In genomic region chrX:20414066-20414465, GRCh38 we compare ENCODE assay signal across 22 cellular contexts.
A peak's percentile ranks its signal among the peaks of the same experiment; 100 is the strongest.
DNase-seq lines count a peak whose midpoint lies in the region; ATAC-seq and TF ChIP-seq lines count a peak whose summit lies in the region.
"Had no signal": no experiment of that assay in that cellular context is flagged by ENCODE, and none has a peak within 500 bp of the region (broad histone marks: within the 10 kb centered on the region; RNA-seq: fewer than 3 reads in every experiment).

No MANE protein-coding gene starts in this region.

- H3K27me3 Mint-ChIP-seq in activated naive CD4-positive, alpha-beta T cell treated with anti-CD3 and anti-CD28 coated beads, Interleukin-2, amount 10 ng/mL, durations not matched to agents 7 days and 5 days, result no peaks in the 10 kb centered on the region
- H3K27me3 Mint-ChIP-seq in T-helper 2 cell treated with Interferon-gamma antibody and Interleukin-4, amounts not matched to agents 5 μg/mL and 100 μg/mL, for 36 hours (ENCODE audit: low read depth), result peaks cover 6% of the 10 kb centered on the region
- H3K27me3 Mint-ChIP-seq in immature natural killer cell (ENCODE audit: low read depth in 3 of 3), result peaks cover 4 to 7% (median 5%) of the 10 kb centered on the region in 3 donors
- no peaks in the 10 kb centered on the region for H3K27me3 Mint-ChIP-seq in osteocyte (ENCODE audit: unreplicated experiment)
- H3K27me3 Mint-ChIP-seq: stimulated activated naive CD8-positive, alpha-beta T cell treated with anti-CD3 and anti-CD28 coated beads, Interleukin-15, Interleukin-2, amounts not matched to agents 100 ng/mL and 50 ng/mL, for 24 hours had no signal

- no peaks in the 10 kb centered on the region for H3K9me3 ChIP-seq in upper lobe of right lung
- H3K9me3 ChIP-seq: upper lobe of left lung had no signal

- no peak overlapping the region for H3K4me3 ChIP-seq in upper lobe of right lung
- H3K4me3 ChIP-seq: GM12878, upper lobe of left lung had no signal

- DNase-seq in activated naive CD4-positive, alpha-beta T cell treated with anti-CD3 and anti-CD28 coated beads, Interleukin-2, amount 10 ng/mL, durations not matched to agents 7 days and 5 days, result no peak
- no peak for DNase-seq in activated naive CD4-positive, alpha-beta T cell (lab: John Stamatoyannopoulos, UW)
- DNase-seq in T-helper 2 cell treated with Interferon-gamma antibody and Interleukin-4, amounts not matched to agents 5 μg/mL and 100 μg/mL, for 36 hours (ENCODE audit: low spot score), result no peak
- DNase-seq in immature natural killer cell (no peak), upper lobe of right lung (no peak), osteocyte (ENCODE audit: extremely low spot score, unreplicated experiment) (no peak), hippocampal formation (lab: John Stamatoyannopoulos, UW) (no peak), NCI-H1694 treated with DMSO at 0.1 percent for 48 hours (lab: John Stamatoyannopoulos, UW) (no peak)
- DNase-seq: activated effector memory CD4-positive, alpha-beta T cell treated with Interleukin-2 at 50 U/mL for 16 hours; brain microvascular endothelial cell; Calu3; cortex of kidney; GOT3; KG1; NCI-H1048; NCI-H2081 treated with DMSO at 0.1 percent for 48 hours; NCI-H524 treated with DMSO at 0.1 percent for 48 hours had no signal

- no peak overlapping the region for H3K4me3 Mint-ChIP-seq in activated naive CD4-positive, alpha-beta T cell treated with anti-CD3 and anti-CD28 coated beads, Interleukin-2, amount 10 ng/mL, durations not matched to agents 7 days and 5 days
- no peak overlapping the region for H3K4me3 Mint-ChIP-seq in T-helper 2 cell treated with Interferon-gamma antibody and Interleukin-4, amounts not matched to agents 5 μg/mL and 100 μg/mL, for 36 hours
- H3K4me3 Mint-ChIP-seq in immature natural killer cell, result peak overlapping the region in 2 of 5 donors; percentile 7 to 65
- no peak overlapping the region for H3K4me3 Mint-ChIP-seq in osteocyte (ENCODE audit: unreplicated experiment)

- ATAC-seq in upper lobe of right lung, result peak; percentile 62
- ATAC-seq: GM12878, Right ventricle myocardium inferior had no signal

- H3K9me3 Mint-ChIP-seq in activated naive CD4-positive, alpha-beta T cell treated with anti-CD3 and anti-CD28 coated beads, Interleukin-2, amount 10 ng/mL, durations not matched to agents 7 days and 5 days, result peaks cover 4% of the 10 kb centered on the region
- no peaks in the 10 kb centered on the region for H3K9me3 Mint-ChIP-seq in T-helper 2 cell treated with Interferon-gamma antibody and Interleukin-4, amounts not matched to agents 5 μg/mL and 100 μg/mL, for 36 hours
- no peaks in the 10 kb centered on the region for H3K9me3 Mint-ChIP-seq in immature natural killer cell
- H3K9me3 Mint-ChIP-seq in osteocyte (ENCODE audit: unreplicated experiment), result peaks cover 7% of the 10 kb centered on the region
- H3K9me3 Mint-ChIP-seq: stimulated activated naive CD8-positive, alpha-beta T cell treated with anti-CD3 and anti-CD28 coated beads, Interleukin-15, Interleukin-2, amounts not matched to agents 100 ng/mL and 50 ng/mL, for 24 hours had no signal

- intact Hi-C loops in upper lobe of right lung (cut with DNase I), result no loop called here

- no peaks in the 10 kb centered on the region for H3K36me3 ChIP-seq in upper lobe of right lung
- H3K36me3 ChIP-seq: brain microvascular endothelial cell, upper lobe of left lung had no signal

- H3K36me3 Mint-ChIP-seq in activated naive CD4-positive, alpha-beta T cell treated with anti-CD3 and anti-CD28 coated beads, Interleukin-2, amount 10 ng/mL, durations not matched to agents 7 days and 5 days, result peaks cover 4% of the 10 kb centered on the region
- H3K36me3 Mint-ChIP-seq in T-helper 2 cell treated with Interferon-gamma antibody and Interleukin-4, amounts not matched to agents 5 μg/mL and 100 μg/mL, for 36 hours (ENCODE audit: low read depth), result peaks cover 2% of the 10 kb centered on the region
- no peaks in the 10 kb centered on the region for H3K36me3 Mint-ChIP-seq in immature natural killer cell
- no peaks in the 10 kb centered on the region for H3K36me3 Mint-ChIP-seq in osteocyte (ENCODE audit: unreplicated experiment)

- H3K27ac Mint-ChIP-seq in activated naive CD4-positive, alpha-beta T cell treated with anti-CD3 and anti-CD28 coated beads, Interleukin-2, amount 10 ng/mL, durations not matched to agents 7 days and 5 days, result peak overlapping the region; percentile 68
- peak overlapping the region; percentile 62 for H3K27ac Mint-ChIP-seq in T-helper 2 cell treated with Interferon-gamma antibody and Interleukin-4, amounts not matched to agents 5 μg/mL and 100 μg/mL, for 36 hours
- peak overlapping the region; percentile 89 to 98 (median 93) for H3K27ac Mint-ChIP-seq in immature natural killer cell
- H3K27ac Mint-ChIP-seq in osteocyte (ENCODE audit: unreplicated experiment), result no peak overlapping the region

- CTCF ChIA-PET in activated naive CD4-positive, alpha-beta T cell treated with anti-CD3 and anti-CD28 coated beads, Interleukin-2, amount 10 ng/mL, durations not matched to agents 7 days and 5 days (lab: Charles Lee), result interaction anchor here (0.6 to 1.3 kb wide), 4 partner anchors 15 to 1081 kb away, joined by 3 read pairs; no protein-coding TSS in a partner anchor

- H3K4me1 ChIP-seq in upper lobe of right lung, result no peaks in the 10 kb centered on the region

- peaks cover 56% of the 10 kb centered on the region for H3K4me1 Mint-ChIP-seq in activated naive CD4-positive, alpha-beta T cell treated with anti-CD3 and anti-CD28 coated beads, Interleukin-2, amount 10 ng/mL, durations not matched to agents 7 days and 5 days
- peaks cover 31% of the 10 kb centered on the region for H3K4me1 Mint-ChIP-seq in T-helper 2 cell treated with Interferon-gamma antibody and Interleukin-4, amounts not matched to agents 5 μg/mL and 100 μg/mL, for 36 hours (ENCODE audit: low read depth)
- H3K4me1 Mint-ChIP-seq in immature natural killer cell (peaks cover 44 to 45% of the 10 kb centered on the region in 2 donors), osteocyte (ENCODE audit: unreplicated experiment) (no peaks in the 10 kb centered on the region)

- no peak overlapping the region for H3K27ac ChIP-seq in upper lobe of right lung
- H3K27ac ChIP-seq: brain microvascular endothelial cell, VCaP had no signal

- H3K27me3 ChIP-seq in upper lobe of right lung, result no peaks in the 10 kb centered on the region
- H3K27me3 ChIP-seq: brain microvascular endothelial cell, upper lobe of left lung had no signal

- TF ChIP-seq CTCF in upper lobe of right lung (IDR thresholded peaks at IDR 0.05), result no peak
- no peak for TF ChIP-seq CTCF in osteocyte (IDR thresholded peaks at IDR 0.05)
